1 cellular context compared by ENCODE assay signal in the genomic region with DNA sequence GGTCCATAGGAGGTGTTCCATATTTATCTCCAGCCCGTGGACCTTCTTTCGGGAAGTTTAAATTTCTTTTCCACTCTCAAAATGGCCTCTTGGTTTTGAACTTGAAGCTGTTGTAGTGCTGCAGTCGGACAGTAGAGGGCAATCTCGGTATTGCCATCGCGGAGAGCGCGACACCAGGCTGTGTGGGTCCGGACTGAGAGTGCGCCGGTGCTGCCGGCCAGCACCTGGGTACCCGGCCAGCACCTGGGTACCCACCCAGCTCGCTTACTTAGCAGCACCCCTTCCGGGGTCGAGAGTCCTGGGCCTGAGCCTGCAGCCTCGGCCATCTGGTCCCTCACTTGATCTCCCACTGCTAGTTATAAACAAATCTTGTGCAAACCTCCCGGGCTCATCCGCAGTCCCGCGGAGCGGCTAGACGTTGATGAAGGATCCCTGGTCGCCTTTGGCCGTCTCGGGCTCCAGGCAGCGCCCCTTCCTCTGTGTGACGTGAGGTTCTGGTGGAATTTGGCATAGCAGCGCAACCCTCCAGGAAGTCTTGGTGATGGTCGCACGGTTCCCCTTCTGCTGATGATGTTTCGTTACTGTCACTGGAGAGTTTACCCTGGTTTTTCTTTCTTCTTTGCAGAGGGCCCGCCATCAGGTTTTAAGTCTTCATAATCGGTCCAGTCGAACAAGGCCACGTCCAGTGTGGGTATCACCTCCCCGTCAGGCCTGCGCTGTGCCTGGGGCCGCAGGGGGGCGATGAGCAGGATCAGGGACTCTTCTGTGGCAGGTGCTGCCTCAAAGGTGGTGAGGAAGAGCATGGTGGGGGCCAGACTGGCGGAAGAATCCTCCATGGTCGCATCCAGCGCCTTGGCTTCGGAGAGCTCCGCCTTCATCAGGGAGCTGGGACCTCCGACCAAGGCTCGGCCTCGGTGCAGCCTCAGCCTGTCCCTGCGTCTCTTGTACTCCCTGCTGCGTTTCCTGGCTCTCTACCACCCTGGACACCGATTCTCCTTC.
TF ChIP-seq lines count a peak whose summit lies in the region.

No MANE protein-coding gene starts in this region.

TF ChIP-seq in K562, 482 proteins besides CTCF, POLR2A, EP300 and RAD21:
- no peak for TF ChIP-seq MAFK (IDR thresholded peaks at IDR 0.05; ENCODE audit: low read length)
- TF ChIP-seq TEAD2 (tag; IDR thresholded peaks at IDR 0.05), result no peak
- no peak for TF ChIP-seq ZNF316 (IDR thresholded peaks at IDR 0.05)
- no peak for TF ChIP-seq SIRT6 (IDR thresholded peaks at IDR 0.05; ENCODE audit: low read depth, low read length)
- no peak for TF ChIP-seq NR2F6 (CRISPR knock-in tag; IDR thresholded peaks at IDR 0.05)
- no peak for TF ChIP-seq STAT5B (CRISPR knock-in tag; IDR thresholded peaks at IDR 0.05)
- TF ChIP-seq NRF1 (conservative IDR thresholded peaks at IDR 0.05 in 1 of 2, IDR thresholded peaks at IDR 0.05 in 1 of 2), result 0 out of 4 replicates have a peak, but pooled peaks of 1 of the 2 experiments have one; percentile 31
- TF ChIP-seq HDAC2 (IDR thresholded peaks at IDR 0.05), result no peak
- TF ChIP-seq CXXC5 (CRISPR knock-in tag; IDR thresholded peaks at IDR 0.05), result no peak
- TF ChIP-seq YY1 (IDR thresholded peaks at IDR 0.05; ENCODE audit: borderline replicate concordance in 1 of 3, control insufficient read depth in 1 of 3, extremely low read depth in 1 of 3, insufficient read depth in 3 of 3, insufficient read length in 1 of 3, insufficient replicate concordance in 2 of 3, low read depth in 1 of 3, low read length in 2 of 3), result peak in 1 of 3 experiments; percentile 66
- TF ChIP-seq, protein P1, sequence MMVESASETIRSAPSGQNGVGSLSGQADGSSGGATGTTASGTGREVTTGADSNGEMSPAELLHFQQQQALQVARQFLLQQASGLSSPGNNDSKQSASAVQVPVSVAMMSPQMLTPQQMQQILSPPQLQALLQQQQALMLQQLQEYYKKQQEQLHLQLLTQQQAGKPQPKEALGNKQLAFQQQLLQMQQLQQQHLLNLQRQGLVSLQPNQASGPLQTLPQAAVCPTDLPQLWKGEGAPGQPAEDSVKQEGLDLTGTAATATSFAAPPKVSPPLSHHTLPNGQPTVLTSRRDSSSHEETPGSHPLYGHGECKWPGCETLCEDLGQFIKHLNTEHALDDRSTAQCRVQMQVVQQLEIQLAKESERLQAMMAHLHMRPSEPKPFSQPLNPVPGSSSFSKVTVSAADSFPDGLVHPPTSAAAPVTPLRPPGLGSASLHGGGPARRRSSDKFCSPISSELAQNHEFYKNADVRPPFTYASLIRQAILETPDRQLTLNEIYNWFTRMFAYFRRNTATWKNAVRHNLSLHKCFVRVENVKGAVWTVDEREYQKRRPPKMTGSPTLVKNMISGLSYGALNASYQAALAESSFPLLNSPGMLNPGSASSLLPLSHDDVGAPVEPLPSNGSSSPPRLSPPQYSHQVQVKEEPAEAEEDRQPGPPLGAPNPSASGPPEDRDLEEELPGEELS (CRISPR knock-in tag; IDR thresholded peaks at IDR 0.05; ENCODE audit: borderline replicate concordance), result no peak
- no peak for TF ChIP-seq MYC (IDR thresholded peaks at IDR 0.05; ENCODE audit: low read depth, low read length)
- TF ChIP-seq MYC (CRISPR knock-in tag; IDR thresholded peaks at IDR 0.05; ENCODE audit: borderline replicate concordance, low read depth), result no peak
- TF ChIP-seq HMG20A (CRISPR knock-in tag; conservative IDR thresholded peaks at IDR 0.05), result no peak
- TF ChIP-seq ZNF134 (CRISPR knock-in tag; conservative IDR thresholded peaks at IDR 0.05), result no peak
